16 cellular contexts compared by ENCODE assay signal in the genomic region with DNA sequence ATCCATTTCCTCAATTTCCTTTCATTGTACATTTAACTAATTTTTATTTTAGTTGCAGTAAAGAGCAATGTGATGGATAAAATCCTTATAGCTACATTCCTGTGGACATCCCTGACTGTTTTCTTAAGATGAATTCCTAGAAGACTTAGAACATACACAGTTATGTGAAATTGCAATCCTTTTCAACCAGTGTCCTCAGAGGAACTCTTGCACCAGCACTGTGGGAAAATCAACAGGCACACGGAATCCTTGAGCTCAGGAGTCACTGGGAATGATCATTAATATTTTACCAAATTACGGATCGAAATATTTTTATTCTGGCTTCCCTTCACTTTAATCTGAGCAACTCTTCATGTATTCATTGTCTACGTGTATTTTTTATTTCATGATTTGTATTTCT.
DNase-seq lines count a peak whose midpoint lies in the region; ATAC-seq and TF ChIP-seq lines count a peak whose summit lies in the region.
"Had no signal": no experiment of that assay in that cellular context is flagged by ENCODE, and none has a peak within 500 bp of the region (broad histone marks: within the 10 kb centered on the region; RNA-seq: fewer than 3 reads in every experiment).

No MANE protein-coding gene starts in this region.

- TF ChIP-seq CTCF in epithelial cell of proximal tubule (conservative IDR thresholded peaks at IDR 0.05; ENCODE audit: low read depth, low read length) = no peak

- DNase-seq in EH (ENCODE audit: low read depth) (peak; percentile 34), amniotic epithelial cell (ENCODE audit: low read depth) (peak; percentile 53), epithelial cell of proximal tubule (ENCODE audit: low read depth) (peak; percentile 26), non-pigmented ciliary epithelial cell (ENCODE audit: low read depth) (peak; percentile 1), SK-N-DZ (ENCODE audit: low spot score) (no peak), RKO (ENCODE audit: low spot score) (no peak), pons (ENCODE audit: low spot score) (no peak)
- DNase-seq: AML-193; Calu3; CD4-positive, alpha-beta T cell; DMS53; DND-41; GM23248; KBM-7 had no signal

- H3K4me3 ChIP-seq in epithelial cell of proximal tubule (ENCODE audit: low read depth, low read length) = no peak overlapping the region
- H3K4me3 ChIP-seq: GM23248, HAP-1 had no signal

- no peak for ATAC-seq in GM21367 (IDR thresholded peaks at IDR 0.05; ENCODE audit: unreplicated experiment)

Comparison
In these comparisons a context has a peak if more than half of its experiments do, and no peak if none do; other contexts are left out.
1. DNase-seq: peak in EH (single experiment), amniotic epithelial cell (single experiment), epithelial cell of proximal tubule (single experiment) and non-pigmented ciliary epithelial cell (single experiment); none in SK-N-DZ (single experiment), RKO (single experiment) and pons (single experiment).